ENCODE assay signal across 12 cellular contexts in the genomic region with DNA sequence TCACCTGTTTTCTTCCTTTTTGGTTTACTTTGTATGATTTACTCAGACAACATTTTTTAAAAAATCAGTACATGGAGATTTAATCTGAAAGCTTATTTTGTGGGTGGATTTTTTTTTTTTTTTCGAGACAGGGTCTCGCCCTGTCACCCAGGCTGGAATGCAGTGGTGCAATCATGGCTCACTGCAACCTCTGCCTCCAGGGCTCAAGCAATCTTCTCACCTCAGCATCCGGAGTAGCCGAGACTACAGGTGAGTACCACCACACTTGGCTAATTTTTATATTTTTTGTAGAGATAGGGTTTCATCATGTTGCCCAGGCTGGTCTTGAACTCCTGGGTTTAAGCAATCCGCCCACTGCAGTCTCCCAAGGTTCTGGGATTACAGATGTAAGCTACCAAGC. TPM values are rescaled to one million over a fixed set of nuclear protein-coding genes. Genes with fewer than 3 reads are reported as not detected.
DNase-seq lines count a peak whose midpoint lies in the region; ATAC-seq, FAIRE-seq and TF ChIP-seq lines count a peak whose summit lies in the region.
"Had no signal": no experiment of that assay in that cellular context is flagged by ENCODE, and none has a peak within 500 bp of the region (broad histone marks: within the 10 kb centered on the region; RNA-seq: fewer than 3 reads in every experiment).

No MANE protein-coding gene starts in this region.

- H3K4me1 ChIP-seq in keratinocyte (ENCODE audit: control insufficient read depth, extremely low read depth, insufficient read depth, low read length) (peaks cover 65% of the 10 kb centered on the region), thymus (ENCODE audit: control insufficient read depth, insufficient read depth, low read length) (peaks cover 17% of the 10 kb centered on the region), adrenal gland (replicated peaks in 1 of 2) (peaks cover 40 to 76% of the 10 kb centered on the region in 2 donors)

- H3K9me3 Mint-ChIP-seq in activated T-cell treated with anti-CD3 and anti-CD28 coated beads, Interleukin-2, amount 50 U/mL, for 72 hours: no peaks in the 10 kb centered on the region
- no peaks in the 10 kb centered on the region for H3K9me3 Mint-ChIP-seq in activated CD8-positive, alpha-beta T cell treated with anti-CD3 and anti-CD28 coated beads, Interleukin-2, amount 10 ng/mL, durations not matched to agents 7 days and 5 days (ENCODE audit: insufficient read depth)

- dilution Hi-C loops in keratinocyte (cut with MboI; ENCODE audit: extremely low pct_ligation_motif_present, low sequenced_read_pairs): no loop called here

- H3K4me3 Mint-ChIP-seq in activated T-cell treated with anti-CD3 and anti-CD28 coated beads, Interleukin-2, amount 50 U/mL, for 72 hours: peak overlapping the region; percentile 55 to 100
- no peak overlapping the region for H3K4me3 Mint-ChIP-seq in activated CD8-positive, alpha-beta T cell treated with anti-CD3 and anti-CD28 coated beads, Interleukin-2, amount 10 ng/mL, durations not matched to agents 7 days and 5 days

- CTCF ChIA-PET in activated CD8-positive, alpha-beta T cell treated with anti-CD3 and anti-CD28 coated beads, Interleukin-2, amount 10 ng/mL, durations not matched to agents 7 days and 5 days (lab: Charles Lee): interaction anchor here (0.7 to 12.5 kb wide), 5 partner anchors 8 to 136 kb away, joined by 4 to 94 read pairs (median 18); partner anchors contain the start of genes CFAP58 and SFR1

- no peaks in the 10 kb centered on the region for H3K9me3 ChIP-seq in keratinocyte (ENCODE audit: control insufficient read depth, low read depth, low read length)
- no peaks in the 10 kb centered on the region for H3K9me3 ChIP-seq in thymus (ENCODE audit: control insufficient read depth)
- H3K9me3 ChIP-seq in adrenal gland (replicated peaks in 1 of 3): no peaks in the 10 kb centered on the region

- H3K4me3 ChIP-seq in keratinocyte (ENCODE audit: control insufficient read depth in 2 of 3, extremely low read depth in 1 of 3, insufficient read depth in 2 of 3, low read depth in 1 of 3, low read length in 3 of 3): peak overlapping the region in 1 of 3 experiments; percentile 8
- peak overlapping the region; percentile 29 for H3K4me3 ChIP-seq in thymus (ENCODE audit: low read length)
- H3K4me3 ChIP-seq in adrenal gland: no peak overlapping the region

- peaks cover 89% of the 10 kb centered on the region for H3K4me1 Mint-ChIP-seq in activated T-cell treated with anti-CD3 and anti-CD28 coated beads, Interleukin-2, amount 50 U/mL, for 72 hours (ENCODE audit: low read depth)
- H3K4me1 Mint-ChIP-seq in activated CD8-positive, alpha-beta T cell treated with anti-CD3 and anti-CD28 coated beads, Interleukin-2, amount 10 ng/mL, durations not matched to agents 7 days and 5 days (ENCODE audit: low read depth): peaks cover 75% of the 10 kb centered on the region

- no peak for DNase-seq in activated T-cell treated with anti-CD3 and anti-CD28 coated beads, Interleukin-2, amount 50 U/mL, for 72 hours
- DNase-seq in activated T-cell treated with anti-CD3 and anti-CD28 coated beads, Interleukin-2, amount 50 U/mL, for 1 hour: no peak
- no peak for DNase-seq in activated CD8-positive, alpha-beta T cell treated with anti-CD3 and anti-CD28 coated beads, Interleukin-2, amount 10 ng/mL, durations not matched to agents 7 days and 5 days
- DNase-seq in keratinocyte (ENCODE audit: low read depth, low spot score): no peak
- DNase-seq in HCEC 1CT: no peak
- no peak for DNase-seq in adrenal gland
- DNase-seq: GDM1, NCI-H748 treated with DMSO at 0.1 percent for 48 hours, nucleus accumbens had no signal

- H3K36me3 Mint-ChIP-seq in activated T-cell treated with anti-CD3 and anti-CD28 coated beads, Interleukin-2, amount 50 U/mL, for 72 hours (ENCODE audit: insufficient read depth in 2 of 2): peaks cover 15 to 38% of the 10 kb centered on the region in 2 donors
- H3K36me3 Mint-ChIP-seq in activated CD8-positive, alpha-beta T cell treated with anti-CD3 and anti-CD28 coated beads, Interleukin-2, amount 10 ng/mL, durations not matched to agents 7 days and 5 days (ENCODE audit: low read depth): peaks cover 55% of the 10 kb centered on the region

- peak overlapping the region; percentile 92 for H3K4me2 ChIP-seq in keratinocyte (ENCODE audit: control insufficient read depth, extremely low read depth, insufficient read depth, low read depth, low read length)

- no peak for ATAC-seq in activated T-cell treated with anti-CD3 and anti-CD28 coated beads, Interleukin-2, amount 50 U/mL, for 72 hours (replicated peaks in 1 of 2)
- ATAC-seq in activated CD8-positive, alpha-beta T cell treated with anti-CD3 and anti-CD28 coated beads, Interleukin-2, amount 10 ng/mL, durations not matched to agents 7 days and 5 days: no peak
- no peak for ATAC-seq in HG03280 (IDR thresholded peaks at IDR 0.05; ENCODE audit: unreplicated experiment)

- WGBS in thymus: 96% methylated on average over 5 of the region's 5 CpGs
- 94 to 97% (median 94%) methylated on average over 5 of the region's 5 CpGs for WGBS in adrenal gland, 4 donors

- TF ChIP-seq POLR2A in adrenal gland (IDR thresholded peaks at IDR 0.05): no peak

- H3K36me3 ChIP-seq in keratinocyte (ENCODE audit: control insufficient read depth in 2 of 2, extremely low read depth in 1 of 2, insufficient read depth in 2 of 2, low read length in 2 of 2) (peaks cover 11 to 24% of the 10 kb centered on the region in 2 experiments), thymus (ENCODE audit: control insufficient read depth, insufficient read depth) (peaks cover 29% of the 10 kb centered on the region), adrenal gland (replicated peaks in 1 of 2) (peaks cover 0 to 52% of the 10 kb centered on the region in 2 donors)

- H3K9ac ChIP-seq in keratinocyte (ENCODE audit: control insufficient read depth, extremely low read depth, insufficient read depth, low read length): no peak overlapping the region

- no peak for FAIRE-seq in keratinocyte (lab: Jason Lieb, UNC)

- peaks cover 44% of the 10 kb centered on the region for H3K79me2 ChIP-seq in keratinocyte (ENCODE audit: control insufficient read depth, insufficient read depth, low read length)

- peaks cover 3% of the 10 kb centered on the region for H3K9me1 ChIP-seq in keratinocyte (ENCODE audit: control insufficient read depth, extremely low read depth, insufficient read depth, low read length)

- H3K27ac ChIP-seq in keratinocyte (ENCODE audit: control insufficient read depth, insufficient read depth, low read length): peak overlapping the region; percentile 34
- no peak overlapping the region for H3K27ac ChIP-seq in thymus (ENCODE audit: low read depth)
- H3K27ac ChIP-seq in adrenal gland: no peak overlapping the region

- POLR2A ChIA-PET in activated CD8-positive, alpha-beta T cell treated with anti-CD3 and anti-CD28 coated beads, Interleukin-2, amount 10 ng/mL, durations not matched to agents 7 days and 5 days (lab: Charles Lee): interaction anchor here (1.3 to 5.1 kb wide), 3 partner anchors 10 to 81 kb away, joined by 5 to 34 read pairs (median 5); partner anchors contain the start of genes CFAP43, GSTO2 and ITPRIP

- H2AFZ ChIP-seq in keratinocyte (ENCODE audit: control insufficient read depth, low read length): no peak overlapping the region

- H3K27ac Mint-ChIP-seq in activated T-cell treated with anti-CD3 and anti-CD28 coated beads, Interleukin-2, amount 50 U/mL, for 72 hours: peak overlapping the region; percentile 54
- H3K27ac Mint-ChIP-seq in activated CD8-positive, alpha-beta T cell treated with anti-CD3 and anti-CD28 coated beads, Interleukin-2, amount 10 ng/mL, durations not matched to agents 7 days and 5 days: peak overlapping the region; percentile 39

- no peak for TF ChIP-seq CTCF in keratinocyte (optimal IDR thresholded peaks at IDR 0.05 in 1 of 3, IDR thresholded peaks at IDR 0.05 in 1 of 3, conservative IDR thresholded peaks at IDR 0.05 in 1 of 3; ENCODE audit: extremely low read depth in 1 of 3, insufficient read depth in 2 of 3, low read length in 3 of 3)
- TF ChIP-seq CTCF in adrenal gland (IDR thresholded peaks at IDR 0.05): no peak

- intact Hi-C loops in adrenal gland (cut with DNase I): no loop called here

- H4K20me1 ChIP-seq in keratinocyte (ENCODE audit: control insufficient read depth, extremely low read depth, insufficient read depth, low read length): no peaks in the 10 kb centered on the region

- H3K27me3 ChIP-seq in keratinocyte (ENCODE audit: control insufficient read depth, extremely low read depth, insufficient read depth, low read length) (no peaks in the 10 kb centered on the region), thymus (ENCODE audit: control insufficient read depth, insufficient read depth) (no peaks in the 10 kb centered on the region), adrenal gland (no peaks in the 10 kb centered on the region)

- H3K27me3 Mint-ChIP-seq in activated T-cell treated with anti-CD3 and anti-CD28 coated beads, Interleukin-2, amount 50 U/mL, for 72 hours (ENCODE audit: low read depth): no peaks in the 10 kb centered on the region
- no peaks in the 10 kb centered on the region for H3K27me3 Mint-ChIP-seq in activated CD8-positive, alpha-beta T cell treated with anti-CD3 and anti-CD28 coated beads, Interleukin-2, amount 10 ng/mL, durations not matched to agents 7 days and 5 days (ENCODE audit: low read depth)

RNA-seq across cellular contexts. Expression of gene GSTO1, which starts 2.5 kb away (rescaled TPM):
- total RNA-seq in activated T-cell treated with anti-CD3 and anti-CD28 coated beads, Interleukin-2, amount 50 U/mL, for 72 hours: 100 to 1,000 TPM; 113 to 117 TPM
- total RNA-seq in activated CD8-positive, alpha-beta T cell treated with anti-CD3 and anti-CD28 coated beads, Interleukin-2, amount 10 ng/mL, durations not matched to agents 7 days and 5 days: 100 to 1,000 TPM; 114 to 119 TPM
- polyA plus RNA-seq in keratinocyte (260 to 338 TPM (median 267 TPM) in 3 replicates), thymus (323 TPM), adrenal gland (100 to 1,000 TPM; 130 to 203 (median 192) TPM)
- 230 TPM for polyA plus RNA-seq in keratinocyte (2011; ENCODE audit: low read depth)
- 293 and 341 TPM in 2 replicates for polyA plus RNA-seq in keratinocyte (2011; cell fraction: cytosol; rRNA removed)
- polyA plus RNA-seq in keratinocyte (2011; cell fraction: nucleus; rRNA removed): 149 and 168 TPM in 2 replicates
- 270 and 343 TPM in 2 replicates for polyA plus RNA-seq in keratinocyte (2012; ENCODE audit: low replicate concordance)
- polyA minus RNA-seq in keratinocyte: 14.6 to 78.3 TPM (median 50.6 TPM) in 3 replicates
- 91.5 TPM for polyA minus RNA-seq in keratinocyte (2011; cell fraction: cytosol; rRNA and poly(A)+ RNA removed)
- 27.6 and 51.2 TPM in 2 replicates for polyA minus RNA-seq in keratinocyte (2011; cell fraction: nucleus; rRNA and poly(A)+ RNA removed)
- total RNA-seq in adrenal gland: 100 to 1,000 TPM; 108 to 186 (median 153) TPM

RNA-seq across cellular contexts. Expression of gene GSTO2, which starts 11.7 kb away (rescaled TPM):
- 1 to 10 TPM; 6.8 to 9.5 TPM for total RNA-seq in activated T-cell treated with anti-CD3 and anti-CD28 coated beads, Interleukin-2, amount 50 U/mL, for 72 hours
- total RNA-seq in activated CD8-positive, alpha-beta T cell treated with anti-CD3 and anti-CD28 coated beads, Interleukin-2, amount 10 ng/mL, durations not matched to agents 7 days and 5 days: 1 to 10 TPM in 1 of 2 experiments, under 1 TPM in 1; 0.94 to 1.2 TPM
- polyA plus RNA-seq in keratinocyte (42.7 to 56.9 TPM (median 47.1 TPM) in 3 replicates), thymus (16.1 TPM), adrenal gland (10 to 100 TPM in 1 of 3 donors, 1 to 10 TPM in 2; 6.5 to 13.6 (median 7.9) TPM)
- 3.5 TPM for polyA plus RNA-seq in keratinocyte (2011; ENCODE audit: low read depth)
- 43.7 and 50.3 TPM in 2 replicates for polyA plus RNA-seq in keratinocyte (2011; cell fraction: cytosol; rRNA removed)
- 29.6 and 32.1 TPM in 2 replicates for polyA plus RNA-seq in keratinocyte (2011; cell fraction: nucleus; rRNA removed)
- polyA plus RNA-seq in keratinocyte (2012; ENCODE audit: low replicate concordance): 28.2 and 28.3 TPM in 2 replicates
- 17.9 to 33.5 TPM (median 25.5 TPM) in 3 replicates for polyA minus RNA-seq in keratinocyte
- polyA minus RNA-seq in keratinocyte (2011; cell fraction: cytosol; rRNA and poly(A)+ RNA removed): 10.7 TPM
- 7.9 and 15.6 TPM in 2 replicates for polyA minus RNA-seq in keratinocyte (2011; cell fraction: nucleus; rRNA and poly(A)+ RNA removed)
- 1 to 10 TPM; 3.7 to 8.2 (median 6.2) TPM for total RNA-seq in adrenal gland

RNA-seq across cellular contexts. Expression of gene CFAP43, which starts 25.1 kb away (rescaled TPM):
- total RNA-seq in activated T-cell treated with anti-CD3 and anti-CD28 coated beads, Interleukin-2, amount 50 U/mL, for 72 hours: under 1 TPM; 0.21 to 0.31 TPM
- total RNA-seq in activated CD8-positive, alpha-beta T cell treated with anti-CD3 and anti-CD28 coated beads, Interleukin-2, amount 10 ng/mL, durations not matched to agents 7 days and 5 days: under 1 TPM in 1 of 2 experiments, not detected in 1; 0.18 TPM
- polyA plus RNA-seq in keratinocyte (0.20 to 0.26 TPM (median 0.25 TPM) in 3 replicates), thymus (2.7 TPM), adrenal gland (1 to 10 TPM in 2 of 3 donors, under 1 TPM in 1; 0.70 to 4.2 (median 2.3) TPM)
- 1.0 TPM for polyA plus RNA-seq in keratinocyte (2011; ENCODE audit: low read depth)
- 0.23 TPM in 2 replicates for polyA plus RNA-seq in keratinocyte (2011; cell fraction: cytosol; rRNA removed)
- polyA plus RNA-seq in keratinocyte (2011; cell fraction: nucleus; rRNA removed): 0.43 and 0.67 TPM in 2 replicates
- polyA plus RNA-seq in keratinocyte (2012; ENCODE audit: low replicate concordance): 0.13 and 0.23 TPM in 2 replicates
- polyA minus RNA-seq in keratinocyte: 0.10 to 0.35 TPM in 2 of 3 replicates, not detected in the other
- not detected for polyA minus RNA-seq in keratinocyte (2011; cell fraction: cytosol; rRNA and poly(A)+ RNA removed)
- 0.21 and 0.85 TPM in 2 replicates for polyA minus RNA-seq in keratinocyte (2011; cell fraction: nucleus; rRNA and poly(A)+ RNA removed)
- 1 to 10 TPM in 5 of 8 donors, under 1 TPM in 3; 0.28 to 2.3 (median 1.1) TPM for total RNA-seq in adrenal gland
- total RNA-seq: activated CD8-positive, alpha-beta memory T cell treated with anti-CD3 and anti-CD28 coated beads for 36 hours had no signal
